26 cellular contexts compared by ENCODE assay signal in the genomic region with DNA sequence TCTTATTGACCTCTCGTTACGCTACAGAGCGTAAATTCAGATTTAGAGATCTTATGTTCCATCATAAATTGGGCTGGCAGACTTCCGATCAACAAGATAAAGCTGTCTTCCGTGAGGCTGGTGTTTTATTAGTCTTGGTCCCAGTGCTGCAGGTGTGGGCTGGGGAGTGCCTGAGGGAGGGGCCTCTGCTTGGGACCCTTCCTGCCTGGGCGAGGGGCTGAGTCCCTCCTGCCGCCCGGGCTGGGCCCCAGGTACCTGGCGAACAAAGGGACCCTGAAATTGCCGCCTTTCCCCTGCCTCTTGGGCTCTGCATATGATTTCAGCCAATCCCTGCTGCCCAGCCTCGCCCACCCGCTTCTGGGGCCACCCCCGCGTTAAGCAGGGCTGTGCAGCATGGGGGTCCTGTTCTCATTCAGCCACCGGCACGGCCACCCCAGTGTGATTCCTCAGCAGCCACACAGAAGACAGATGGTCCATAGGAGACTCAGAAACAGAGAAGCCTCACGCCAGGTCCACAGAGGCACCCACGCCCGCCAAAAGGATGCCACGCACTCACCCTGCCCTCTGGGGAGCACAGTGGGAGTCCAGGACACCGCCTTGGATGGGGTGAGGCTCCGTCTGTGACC. TPM values are rescaled to one million over a fixed set of nuclear protein-coding genes. Genes with fewer than 3 reads are reported as not detected.
DNase-seq lines count a peak whose midpoint lies in the region; ATAC-seq and TF ChIP-seq lines count a peak whose summit lies in the region.
"Had no signal": no experiment of that assay in that cellular context is flagged by ENCODE, and none has a peak within 500 bp of the region (broad histone marks: within the 10 kb centered on the region; RNA-seq: fewer than 3 reads in every experiment).

No MANE protein-coding gene starts in this region.

- peaks cover 81% of the 10 kb centered on the region for H3K4me1 Mint-ChIP-seq in mesothelial cell of epicardium
- H3K4me1 Mint-ChIP-seq in activated CD4-positive, alpha-beta T cell treated with anti-CD3 and anti-CD28 coated beads for 36 hours: peaks cover 10% of the 10 kb centered on the region

- no peak for TF ChIP-seq CTCF in left ventricle myocardium inferior (IDR thresholded peaks at IDR 0.05; ENCODE audit: borderline replicate concordance)
- no peak for TF ChIP-seq CTCF in WERI-Rb-1 (IDR thresholded peaks at IDR 0.05; ENCODE audit: low read depth, low read length)
- no peak for TF ChIP-seq CTCF in mesothelial cell of epicardium (IDR thresholded peaks at IDR 0.05; ENCODE audit: unreplicated experiment)

- ATAC-seq in Right ventricle myocardium superior (ENCODE audit: poor library complexity): no peak
- no peak for ATAC-seq in GM18858 (IDR thresholded peaks at IDR 0.05; ENCODE audit: unreplicated experiment)
- no peak for ATAC-seq in activated CD4-positive, alpha-beta T cell treated with anti-CD3 and anti-CD28 coated beads for 36 hours
- ATAC-seq: activated CD4-positive, CD25-positive, alpha-beta regulatory T cell treated with anti-CD3 and anti-CD28 coated beads, Interleukin-2, amount 50 U/mL, for 24 hours; CD8-positive, alpha-beta T cell; gastroesophageal sphincter; stimulated activated naive CD8-positive, alpha-beta T cell treated with anti-CD3 and anti-CD28 coated beads, Interleukin-15, Interleukin-2, amounts not matched to agents 100 U/mL and 50 U/mL, for 24 hours had no signal

- no peaks in the 10 kb centered on the region for H3K36me3 Mint-ChIP-seq in mesothelial cell of epicardium
- H3K36me3 Mint-ChIP-seq in activated CD4-positive, alpha-beta T cell treated with anti-CD3 and anti-CD28 coated beads for 36 hours (ENCODE audit: low read depth): no peaks in the 10 kb centered on the region
- H3K36me3 Mint-ChIP-seq: CD8-positive, alpha-beta T cell; naive B cell had no signal

- CTCF ChIA-PET in activated CD4-positive, alpha-beta T cell treated with anti-CD3 and anti-CD28 coated beads for 36 hours (lab: Charles Lee): no interaction called here

- no peaks in the 10 kb centered on the region for H3K9me3 Mint-ChIP-seq in mesothelial cell of epicardium
- no peaks in the 10 kb centered on the region for H3K9me3 Mint-ChIP-seq in activated CD4-positive, alpha-beta T cell treated with anti-CD3 and anti-CD28 coated beads for 36 hours (ENCODE audit: low read depth)
- H3K9me3 Mint-ChIP-seq: activated CD4-positive, alpha-beta memory T cell treated with anti-CD3 and anti-CD28 coated beads, Interleukin-2, amount 10 ng/mL, durations not matched to agents 7 days and 5 days; activated naive CD4-positive, alpha-beta T cell treated with anti-CD3 and anti-CD28 coated beads for 36 hours; CD8-positive, alpha-beta T cell; HFFc6; T-helper 1 cell treated with Interleukin-12 subunit alpha and Interleukin-12 subunit beta and Interleukin-4 antibody, amounts not matched to agents 30 μg/mL and 1 μg/mL, for 36 hours had no signal

- intact Hi-C loops in Right ventricle myocardium superior (cut with DNase I): no loop called here
- intact Hi-C loops in left ventricle myocardium inferior (cut with micrococcal nuclease): no loop called here
- intact Hi-C loops in activated CD4-positive, alpha-beta T cell treated with anti-CD3 and anti-CD28 coated beads for 36 hours (cut with DNase I, micrococcal nuclease): no loop called here

- peak overlapping the region; percentile 9 for H3K4me3 Mint-ChIP-seq in mesothelial cell of epicardium
- no peak overlapping the region for H3K4me3 Mint-ChIP-seq in activated CD4-positive, alpha-beta T cell treated with anti-CD3 and anti-CD28 coated beads for 36 hours
- H3K4me3 Mint-ChIP-seq: activated CD4-positive, alpha-beta memory T cell treated with anti-CD3 and anti-CD28 coated beads, Interleukin-2, amount 10 ng/mL, durations not matched to agents 7 days and 5 days; activated naive CD4-positive, alpha-beta T cell treated with anti-CD3 and anti-CD28 coated beads for 36 hours; CD8-positive, alpha-beta T cell; T-helper 1 cell treated with Interleukin-12 subunit alpha and Interleukin-12 subunit beta and Interleukin-4 antibody, amounts not matched to agents 30 μg/mL and 1 μg/mL, for 36 hours had no signal

- H3K36me3 ChIP-seq in left ventricle myocardium inferior (no peaks in the 10 kb centered on the region), WERI-Rb-1 (no peaks in the 10 kb centered on the region; the same call in 1 of the 2 replicates)
- H3K36me3 ChIP-seq: gastroesophageal sphincter had no signal

- H3K27me3 ChIP-seq in left ventricle myocardium inferior (ENCODE audit: low read depth) (peaks cover 100% of the 10 kb centered on the region), WERI-Rb-1 (ENCODE audit: insufficient read depth, low read depth, severe bottlenecking) (no peaks in the 10 kb centered on the region)

- H3K4me3 ChIP-seq in left ventricle myocardium inferior (no peak overlapping the region), WERI-Rb-1 (ENCODE audit: low read depth, low read length) (no peak overlapping the region)
- H3K4me3 ChIP-seq: gastroesophageal sphincter, SJSA1 had no signal

- H3K9me3 ChIP-seq in left ventricle myocardium inferior (replicated peaks): no peaks in the 10 kb centered on the region
- no peaks in the 10 kb centered on the region for H3K9me3 ChIP-seq in WERI-Rb-1 (ENCODE audit: severe bottlenecking)
- H3K9me3 ChIP-seq: gastroesophageal sphincter, SJSA1 had no signal

- POLR2A ChIA-PET in activated CD4-positive, alpha-beta T cell treated with anti-CD3 and anti-CD28 coated beads for 36 hours (lab: Charles Lee): no interaction called here

- peaks cover 27% of the 10 kb centered on the region for H3K4me1 ChIP-seq in left ventricle myocardium inferior

- peak; percentile 19 for DNase-seq in Right ventricle myocardium superior
- no peak for DNase-seq in left ventricle myocardium inferior
- peak; percentile 23 for DNase-seq in WERI-Rb-1
- DNase-seq in mesothelial cell of epicardium (ENCODE audit: low spot score in 2 of 2, unreplicated experiment in 2 of 2): peak in 1 of 2 experiments; percentile 42
- DNase-seq in SHP77 (lab: John Stamatoyannopoulos, UW): no peak
- no peak for DNase-seq in activated CD4-positive, alpha-beta T cell treated with anti-CD3 and anti-CD28 coated beads for 48 hours
- DNase-seq in activated CD4-positive, alpha-beta T cell treated with anti-CD3 and anti-CD28 coated beads for 36 hours: no peak
- DNase-seq: activated CD4-positive, alpha-beta memory T cell treated with anti-CD3 and anti-CD28 coated beads, Interleukin-2, amount 10 ng/mL, durations not matched to agents 7 days and 5 days; activated naive CD4-positive, alpha-beta T cell treated with anti-CD3 and anti-CD28 coated beads for 36 hours; amniotic stem cell; HFFc6; midbrain; naive B cell; NCI-H1092 treated with DMSO at 0.1 percent for 48 hours; NCI-H1694 treated with DMSO at 0.1 percent for 48 hours; small intestine; stimulated activated naive CD8-positive, alpha-beta T cell treated with anti-CD3 and anti-CD28 coated beads, Interleukin-15, Interleukin-2, amounts not matched to agents 100 U/mL and 50 U/mL, for 24 hours had no signal

- H3K27me3 Mint-ChIP-seq in mesothelial cell of epicardium (ENCODE audit: low read depth): peaks cover 7% of the 10 kb centered on the region
- peaks cover 34% of the 10 kb centered on the region for H3K27me3 Mint-ChIP-seq in activated CD4-positive, alpha-beta T cell treated with anti-CD3 and anti-CD28 coated beads for 36 hours

- peak overlapping the region; percentile 91 for H3K27ac Mint-ChIP-seq in mesothelial cell of epicardium
- no peak overlapping the region for H3K27ac Mint-ChIP-seq in activated CD4-positive, alpha-beta T cell treated with anti-CD3 and anti-CD28 coated beads for 36 hours
- H3K27ac Mint-ChIP-seq: activated CD4-positive, alpha-beta memory T cell treated with anti-CD3 and anti-CD28 coated beads, Interleukin-2, amount 10 ng/mL, durations not matched to agents 7 days and 5 days; activated naive CD4-positive, alpha-beta T cell treated with anti-CD3 and anti-CD28 coated beads for 36 hours; CD8-positive, alpha-beta T cell; HFFc6; T-helper 1 cell treated with Interleukin-12 subunit alpha and Interleukin-12 subunit beta and Interleukin-4 antibody, amounts not matched to agents 30 μg/mL and 1 μg/mL, for 36 hours had no signal

- H3K27ac ChIP-seq in left ventricle myocardium inferior (replicated peaks): no peak overlapping the region
- H3K27ac ChIP-seq in WERI-Rb-1: peak overlapping the region; percentile 7
- H3K27ac ChIP-seq: gastroesophageal sphincter, SJSA1 had no signal

RNA-seq across cellular contexts. Expression of a gene that starts 6.1 kb away (rescaled TPM):
- 1.5 TPM for total RNA-seq in Right ventricle myocardium superior
- total RNA-seq in left ventricle myocardium inferior: 2.4 TPM
- total RNA-seq in mesothelial cell of epicardium: 303 to 325 TPM (median 313 TPM) in 3 replicates
- not detected for total RNA-seq in activated CD4-positive, alpha-beta T cell treated with anti-CD3 and anti-CD28 coated beads for 36 hours
- total RNA-seq: activated CD4-positive, alpha-beta memory T cell treated with anti-CD3 and anti-CD28 coated beads, Interleukin-2, amount 10 ng/mL, durations not matched to agents 7 days and 5 days; activated naive CD4-positive, alpha-beta T cell treated with anti-CD3 and anti-CD28 coated beads for 36 hours; CD8-positive, alpha-beta T cell; HT-29 had no signal

RNA-seq across cellular contexts. Expression of a gene that starts 41.5 kb away (rescaled TPM):
- 42.8 TPM for total RNA-seq in Right ventricle myocardium superior
- total RNA-seq in left ventricle myocardium inferior: 40.8 TPM
- 69.3 to 73.1 TPM (median 69.8 TPM) in 3 replicates for total RNA-seq in mesothelial cell of epicardium
- total RNA-seq in activated CD4-positive, alpha-beta T cell treated with anti-CD3 and anti-CD28 coated beads for 36 hours: 100 to 1,000 TPM; 112 to 134 TPM

RNA-seq across cellular contexts. Expression of a gene that starts 42.8 kb away (rescaled TPM):
- total RNA-seq in Right ventricle myocardium superior (5.6 TPM), left ventricle myocardium inferior (6.4 TPM), mesothelial cell of epicardium (44.7 to 49.8 TPM (median 47.0 TPM) in 3 replicates)
- 10 to 100 TPM; 16.8 to 21.7 TPM for total RNA-seq in activated CD4-positive, alpha-beta T cell treated with anti-CD3 and anti-CD28 coated beads for 36 hours

RNA-seq across cellular contexts. Expression of a gene that starts 48.7 kb away (rescaled TPM):
- total RNA-seq in Right ventricle myocardium superior (not detected), left ventricle myocardium inferior (not detected), mesothelial cell of epicardium (33.6 to 36.0 TPM (median 34.4 TPM) in 3 replicates)
- 1 to 10 TPM; 1.1 to 1.4 TPM for total RNA-seq in activated CD4-positive, alpha-beta T cell treated with anti-CD3 and anti-CD28 coated beads for 36 hours
- total RNA-seq: A673, temporal lobe had no signal

Comparison
In these comparisons a context has a peak if more than half of its experiments do, and no peak if none do; other contexts are left out.
1. DNase-seq: peak in Right ventricle myocardium superior (single experiment) and WERI-Rb-1 (single experiment); none in left ventricle myocardium inferior (single experiment), SHP77 (0 of 2), activated CD4-positive, alpha-beta T cell treated with anti-CD3 and anti-CD28 coated beads for 48 hours (single experiment) and activated CD4-positive, alpha-beta T cell treated with anti-CD3 and anti-CD28 coated beads for 36 hours (single experiment).
2. RNA of a gene that starts 6.1 kb away (total RNA-seq): 303 to 325 TPM in mesothelial cell of epicardium; 2.4 TPM in left ventricle myocardium inferior (single experiment), 1.5 TPM in Right ventricle myocardium superior (single experiment) and not detected in activated CD4-positive, alpha-beta T cell treated with anti-CD3 and anti-CD28 coated beads for 36 hours; every median in the first group is over 10 times any median in the second.